In the genomic region with DNA sequence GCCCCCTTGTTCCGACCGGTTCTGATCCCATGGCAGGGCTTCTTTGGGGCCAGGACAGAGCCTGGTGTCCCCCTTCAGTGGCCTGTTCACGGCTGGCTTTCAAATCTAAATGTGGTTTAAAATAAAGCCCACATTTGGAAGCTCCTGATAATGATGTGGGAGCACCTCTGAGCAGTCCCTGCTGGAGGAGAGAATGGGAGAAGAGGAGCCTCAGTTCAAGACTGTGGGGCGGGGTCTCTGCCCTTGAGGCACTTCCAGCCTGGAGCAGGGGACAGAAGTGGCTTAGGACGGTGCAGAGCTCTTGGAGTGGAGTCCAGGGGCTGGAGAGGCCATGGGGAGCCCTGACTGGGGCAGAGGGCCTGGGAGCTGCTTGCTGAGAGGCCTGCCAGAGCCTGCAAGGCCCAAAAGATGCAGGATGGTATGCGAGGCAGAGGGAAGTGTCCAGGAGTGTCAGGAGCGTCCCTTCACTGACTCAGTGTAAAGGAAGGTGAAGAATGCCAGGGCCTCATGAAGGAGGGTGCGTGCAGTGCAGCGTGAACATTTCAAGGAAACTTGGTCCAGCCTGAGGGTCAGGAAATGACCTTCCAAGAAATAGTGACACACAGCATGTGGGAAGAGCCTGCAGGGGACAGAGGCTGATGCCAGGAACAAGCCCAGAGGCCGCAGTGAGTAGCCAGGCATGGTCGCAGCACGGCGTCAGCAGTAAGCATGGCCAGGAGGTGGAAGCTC, we compare ENCODE assay signal across 11 cellular contexts. TPM values are rescaled to one million over a fixed set of nuclear protein-coding genes. Genes with fewer than 3 reads are reported as not detected.
DNase-seq lines count a peak whose midpoint lies in the region; ATAC-seq and TF ChIP-seq lines count a peak whose summit lies in the region.
"Had no signal": no experiment of that assay in that cellular context is flagged by ENCODE, and none has a peak within 500 bp of the region (broad histone marks: within the 10 kb centered on the region; RNA-seq: fewer than 3 reads in every experiment).

No MANE protein-coding gene starts in this region.

- H3K36me3 Mint-ChIP-seq in activated naive CD8-positive, alpha-beta T cell: peaks cover 3% of the 10 kb centered on the region
- peaks cover 15% of the 10 kb centered on the region for H3K36me3 Mint-ChIP-seq in activated naive CD8-positive, alpha-beta T cell treated with anti-CD3 and anti-CD28 coated beads for 36 hours
- H3K36me3 Mint-ChIP-seq in stimulated activated naive B cell treated with anti-CD40 and anti-IgM and Interleukin-4, amounts not matched to agents 10 μg/mL and 1 μg/mL and 100 μg/mL, for 72 hours: peaks cover 30 to 59% of the 10 kb centered on the region in 2 donors

- no peak overlapping the region for H3K27ac ChIP-seq in foreskin keratinocyte
- no peak overlapping the region for H3K27ac ChIP-seq in suprapubic skin

- no peaks in the 10 kb centered on the region for H3K9me3 Mint-ChIP-seq in activated naive CD8-positive, alpha-beta T cell (ENCODE audit: low read depth)
- H3K9me3 Mint-ChIP-seq in activated naive CD8-positive, alpha-beta T cell treated with anti-CD3 and anti-CD28 coated beads for 36 hours: no peaks in the 10 kb centered on the region
- no peaks in the 10 kb centered on the region for H3K9me3 Mint-ChIP-seq in stimulated activated naive B cell treated with anti-CD40 and anti-IgM and Interleukin-4, amounts not matched to agents 10 μg/mL and 1 μg/mL and 100 μg/mL, for 72 hours

- TF ChIP-seq EP300 in suprapubic skin (IDR thresholded peaks at IDR 0.05): no peak

- H3K4me1 ChIP-seq in foreskin keratinocyte: peaks cover 12% of the 10 kb centered on the region
- H3K4me1 ChIP-seq in suprapubic skin: no peaks in the 10 kb centered on the region

- peaks cover 79% of the 10 kb centered on the region for H3K36me3 ChIP-seq in suprapubic skin

- H3K4me1 Mint-ChIP-seq in activated naive CD8-positive, alpha-beta T cell (ENCODE audit: low read depth): no peaks in the 10 kb centered on the region
- H3K4me1 Mint-ChIP-seq in activated naive CD8-positive, alpha-beta T cell treated with anti-CD3 and anti-CD28 coated beads for 36 hours: no peaks in the 10 kb centered on the region
- H3K4me1 Mint-ChIP-seq in stimulated activated naive B cell treated with anti-CD40 and anti-IgM and Interleukin-4, amounts not matched to agents 10 μg/mL and 1 μg/mL and 100 μg/mL, for 72 hours: peaks cover under 1 to 6% of the 10 kb centered on the region in 2 donors

- no peak overlapping the region for H3K4me3 Mint-ChIP-seq in activated naive CD8-positive, alpha-beta T cell
- no peak overlapping the region for H3K4me3 Mint-ChIP-seq in activated naive CD8-positive, alpha-beta T cell treated with anti-CD3 and anti-CD28 coated beads for 36 hours
- no peak overlapping the region for H3K4me3 Mint-ChIP-seq in stimulated activated naive B cell treated with anti-CD40 and anti-IgM and Interleukin-4, amounts not matched to agents 10 μg/mL and 1 μg/mL and 100 μg/mL, for 72 hours

- TF ChIP-seq POLR2A in suprapubic skin (IDR thresholded peaks at IDR 0.05): no peak

- no peaks in the 10 kb centered on the region for H3K27me3 Mint-ChIP-seq in activated naive CD8-positive, alpha-beta T cell
- H3K27me3 Mint-ChIP-seq in activated naive CD8-positive, alpha-beta T cell treated with anti-CD3 and anti-CD28 coated beads for 36 hours: no peaks in the 10 kb centered on the region
- H3K27me3 Mint-ChIP-seq in stimulated activated naive B cell treated with anti-CD40 and anti-IgM and Interleukin-4, amounts not matched to agents 10 μg/mL and 1 μg/mL and 100 μg/mL, for 72 hours: no peaks in the 10 kb centered on the region

- no peaks in the 10 kb centered on the region for H3K27me3 ChIP-seq in foreskin keratinocyte
- H3K27me3 ChIP-seq in suprapubic skin: no peaks in the 10 kb centered on the region

- peak overlapping the region; percentile 50 for H3K27ac Mint-ChIP-seq in activated naive CD8-positive, alpha-beta T cell
- H3K27ac Mint-ChIP-seq in activated naive CD8-positive, alpha-beta T cell treated with anti-CD3 and anti-CD28 coated beads for 36 hours: no peak overlapping the region
- peak overlapping the region; percentile 62 for H3K27ac Mint-ChIP-seq in stimulated activated naive B cell treated with anti-CD40 and anti-IgM and Interleukin-4, amounts not matched to agents 10 μg/mL and 1 μg/mL and 100 μg/mL, for 72 hours

- no peak for TF ChIP-seq CTCF in WI38 (IDR thresholded peaks at IDR 0.05; ENCODE audit: low read depth, low read length)
- TF ChIP-seq CTCF in foreskin keratinocyte (conservative IDR thresholded peaks at IDR 0.05): no peak
- no peak for TF ChIP-seq CTCF in suprapubic skin (IDR thresholded peaks at IDR 0.05)

- H3K4me3 ChIP-seq in WI38 (ENCODE audit: low read depth, low read length) (peak overlapping the region; percentile 16; the same call in 1 of the 2 replicates), suprapubic skin (no peak overlapping the region)

- peak; percentile 82 for ATAC-seq in foreskin keratinocyte
- ATAC-seq in stimulated activated naive B cell treated with anti-CD40 and anti-IgM and Interleukin-4, amounts not matched to agents 10 μg/mL and 1 μg/mL and 100 μg/mL, for 72 hours (replicated peaks): no peak

- 84% methylated on average over 13 of the region's 13 CpGs for WGBS in suprapubic skin

- H3K9me3 ChIP-seq in suprapubic skin: no peaks in the 10 kb centered on the region

- DNase-seq in activated naive CD8-positive, alpha-beta T cell treated with anti-CD3 and anti-CD28 coated beads for 36 hours: no peak
- peak; percentile 60 to 84 for DNase-seq in foreskin keratinocyte
- DNase-seq in stimulated activated naive B cell treated with anti-CD40 and anti-IgM and Interleukin-4, amounts not matched to agents 10 μg/mL and 1 μg/mL and 100 μg/mL, for 72 hours: no peak
- DNase-seq in NCI-H1436 (lab: John Stamatoyannopoulos, UW): no peak
- no peak for DNase-seq in suprapubic skin (ENCODE audit: low spot score in 2 of 2)
- no peak for DNase-seq in iPS-NIHi7 (ENCODE audit: extremely low spot score)
- DNase-seq: left cardiac atrium, NCI-H446 treated with DMSO at 0.1 percent for 48 hours, right cardiac atrium had no signal

RNA-seq across cellular contexts. Expression of a gene that starts 21.1 kb away (rescaled TPM):
- 10 to 100 TPM; 10.3 to 11.2 TPM for total RNA-seq in activated naive CD8-positive, alpha-beta T cell treated with anti-CD3 and anti-CD28 coated beads for 36 hours
- total RNA-seq in foreskin keratinocyte (10.0 and 11.0 TPM in 2 replicates), suprapubic skin (10 to 100 TPM; 17.5 to 26.6 (median 23.9) TPM)
- polyA plus RNA-seq in foreskin keratinocyte: 5.1 and 5.5 TPM in 2 replicates

RNA-seq across cellular contexts. Expression of a gene that starts 45.8 kb away (rescaled TPM):
- total RNA-seq in activated naive CD8-positive, alpha-beta T cell treated with anti-CD3 and anti-CD28 coated beads for 36 hours: 100 to 1,000 TPM in 1 of 2 experiments, 10 to 100 TPM in 1; 96.6 to 109 TPM
- total RNA-seq in foreskin keratinocyte: 64.5 and 71.9 TPM in 2 replicates
- 73.6 and 87.9 TPM in 2 replicates for polyA plus RNA-seq in foreskin keratinocyte
- 10 to 100 TPM; 18.2 to 32.4 (median 25.3) TPM for total RNA-seq in suprapubic skin

Comparison
In these comparisons a context has a peak if more than half of its experiments do, and no peak if none do; other contexts are left out.
1. DNase-seq: peak in foreskin keratinocyte (2 of 2); none in activated naive CD8-positive, alpha-beta T cell treated with anti-CD3 and anti-CD28 coated beads for 36 hours (single experiment), stimulated activated naive B cell treated with anti-CD40 and anti-IgM and Interleukin-4, amounts not matched to agents 10 μg/mL and 1 μg/mL and 100 μg/mL, for 72 hours (single experiment), NCI-H1436 (single experiment), suprapubic skin (0 of 2) and iPS-NIHi7 (single experiment).